In genomic region chr16:1678500-1679098, GRCh38 we compare ENCODE assay signal across 7 cellular contexts. TPM values are rescaled to one million over a fixed set of nuclear protein-coding genes. Genes with fewer than 3 reads are reported as not detected.
DNase-seq lines count a peak whose midpoint lies in the region; ATAC-seq and TF ChIP-seq lines count a peak whose summit lies in the region.

No MANE protein-coding gene starts in this region.

- ATAC-seq in GM18517 (IDR thresholded peaks at IDR 0.05; ENCODE audit: unreplicated experiment): peak; percentile 5
- ATAC-seq in HG03432 (IDR thresholded peaks at IDR 0.05; ENCODE audit: unreplicated experiment): peak; percentile 28
- peak; percentile 12 for ATAC-seq in body of pancreas

- intact Hi-C loops in body of pancreas (cut with DNase I): no loop called here

- H3K27me3 ChIP-seq in body of pancreas (no peaks in the 10 kb centered on the region), kidney epithelial cell (ENCODE audit: control insufficient read depth, insufficient read depth, low read length) (no peaks in the 10 kb centered on the region)

- peak overlapping the region; percentile 83 to 90 (median 86) for H3K27ac ChIP-seq in body of pancreas

- peaks cover 0 to 10% of the 10 kb centered on the region in 2 donors for H3K36me3 ChIP-seq in body of pancreas (replicated peaks in 1 of 2; ENCODE audit: insufficient read depth in 1 of 2, low read depth in 2 of 2)
- H3K36me3 ChIP-seq in kidney epithelial cell (ENCODE audit: control insufficient read depth, insufficient read depth, low read length): peaks cover 4% of the 10 kb centered on the region

- peaks cover 22% of the 10 kb centered on the region for H3K4me1 ChIP-seq in body of pancreas

- TF ChIP-seq POLR2A in body of pancreas (IDR thresholded peaks at IDR 0.05): peak in 1 of 3 donors; percentile 8

- no peaks in the 10 kb centered on the region for H3K9me3 ChIP-seq in body of pancreas

- H3K4me3 ChIP-seq in body of pancreas (peak overlapping the region; percentile 69 to 94), kidney epithelial cell (ENCODE audit: low read depth, low read length) (peak overlapping the region; percentile 61)

- DNase-seq in T-helper 2 cell (peak; percentile 24 to 42 (median 36)), body of pancreas (peak; percentile 34 to 55 (median 47)), kidney epithelial cell (ENCODE audit: low read depth) (no peak), ureter (ENCODE audit: low spot score) (no peak)
- DNase-seq in stimulated activated CD4-positive, alpha-beta T cell treated with anti-CD3 and anti-CD28 coated beads, Interleukin-1b, Interleukin-23, amount 100 ng/mL, for 24 hours (ENCODE audit: low read depth in 4 of 4, low spot score in 1 of 4): peak in 3 of 4 experiments; percentile 17 to 30 (median 17)

- WGBS in body of pancreas, 2 donors: 1% methylated on average over 16 to 42 of the region's 45 CpGs

- TF ChIP-seq CTCF in body of pancreas (IDR thresholded peaks at IDR 0.05): no peak
- no peak for TF ChIP-seq CTCF in kidney epithelial cell (IDR thresholded peaks at IDR 0.05; ENCODE audit: insufficient read depth, low read length, poor library complexity, severe bottlenecking)

RNA-seq across cellular contexts. Expression of gene JPT2, which starts 0.5 kb away (rescaled TPM):
- total RNA-seq in body of pancreas (10 to 100 TPM; 15.5 to 24.4 TPM), kidney epithelial cell (108 and 109 TPM in 2 replicates), ureter (108 TPM)

RNA-seq across cellular contexts. Expression of gene MAPK8IP3, which starts 27.4 kb away (rescaled TPM):
- total RNA-seq in body of pancreas (100 to 1,000 TPM in 1 of 2 donors, 10 to 100 TPM in 1; 79.9 to 103 TPM), kidney epithelial cell (32.6 and 46.9 TPM in 2 replicates), ureter (112 TPM)

Comparison
In these comparisons a context has a peak if more than half of its experiments do, and no peak if none do; other contexts are left out.
1. DNase-seq: peak in T-helper 2 cell (5 of 5), body of pancreas (4 of 4) and stimulated activated CD4-positive, alpha-beta T cell treated with anti-CD3 and anti-CD28 coated beads, Interleukin-1b, Interleukin-23, amount 100 ng/mL, for 24 hours (3 of 4); none in kidney epithelial cell (single experiment) and ureter (single experiment).
2. Peak in every context shown above with its lines, with median percentiles within 50 percentile points of each other: ATAC-seq.